In the genomic region with DNA sequence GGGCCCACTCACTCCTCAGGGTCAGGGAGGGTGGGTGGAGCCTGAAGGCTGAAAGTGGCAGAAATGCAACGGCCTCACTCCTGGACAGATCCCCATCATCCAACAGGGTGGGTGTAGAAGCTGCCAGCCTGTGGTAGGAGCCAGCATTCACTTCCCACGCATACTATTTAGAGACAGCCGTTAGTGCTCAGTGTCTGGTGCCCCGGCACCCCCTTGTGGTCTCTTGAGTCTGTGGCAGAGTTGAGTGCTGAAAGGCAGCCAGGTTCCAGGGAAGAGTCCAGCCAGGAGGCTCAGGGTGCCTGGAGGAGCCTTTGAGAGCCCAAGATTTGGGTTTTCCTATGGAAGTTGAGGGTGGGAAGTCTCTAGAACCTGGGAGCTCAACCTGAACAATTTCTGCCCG, we compare ENCODE assay signal across 8 cellular contexts. TPM values are rescaled to one million over a fixed set of nuclear protein-coding genes. Genes with fewer than 3 reads are reported as not detected.
DNase-seq lines count a peak whose midpoint lies in the region; ATAC-seq and TF ChIP-seq lines count a peak whose summit lies in the region.

No MANE protein-coding gene starts in this region.

- H3K9me3 Mint-ChIP-seq in activated CD8-positive, alpha-beta T cell treated with anti-CD3 and anti-CD28 coated beads for 36 hours, result no peaks in the 10 kb centered on the region

- POLR2A ChIA-PET in activated CD8-positive, alpha-beta T cell treated with anti-CD3 and anti-CD28 coated beads for 36 hours (lab: Charles Lee), result interaction anchor here (0.6 kb wide), 1 partner anchor 33 kb away, joined by 3 read pairs; no protein-coding TSS in a partner anchor

- no peak overlapping the region for H3K27ac Mint-ChIP-seq in activated CD8-positive, alpha-beta T cell treated with anti-CD3 and anti-CD28 coated beads for 36 hours

- H3K36me3 Mint-ChIP-seq in activated CD8-positive, alpha-beta T cell treated with anti-CD3 and anti-CD28 coated beads for 36 hours (ENCODE audit: low read depth), result no peaks in the 10 kb centered on the region

- CTCF ChIA-PET in activated CD8-positive, alpha-beta T cell treated with anti-CD3 and anti-CD28 coated beads for 36 hours (lab: Charles Lee), result interaction anchor here (0.9 to 4.5 kb wide), 9 partner anchors 10 to 78 kb away, joined by 3 to 17 read pairs (median 5); no protein-coding TSS in a partner anchor

- no peak overlapping the region for H3K4me3 ChIP-seq in foreskin fibroblast (ENCODE audit: low read depth in 1 of 2, low read length in 2 of 2)

- H3K27me3 Mint-ChIP-seq in activated CD8-positive, alpha-beta T cell treated with anti-CD3 and anti-CD28 coated beads for 36 hours, result peaks cover 11% of the 10 kb centered on the region

- DNase-seq in AG09319 (ENCODE audit: extremely low read depth, low read depth) (peak; percentile 66), NCI-H226 (peak; percentile 64), foreskin fibroblast (peak; percentile 74 to 92), occipital lobe (lab: John Stamatoyannopoulos, UW) (peak; percentile 68), NCI-H1048 (lab: John Stamatoyannopoulos, UW) (no peak)
- peak; percentile 76 for DNase-seq in activated CD8-positive, alpha-beta T cell treated with anti-CD3 and anti-CD28 coated beads for 36 hours

- peaks cover 7% of the 10 kb centered on the region for H3K4me1 Mint-ChIP-seq in activated CD8-positive, alpha-beta T cell treated with anti-CD3 and anti-CD28 coated beads for 36 hours (ENCODE audit: low read depth)

- no peak overlapping the region for H3K4me3 Mint-ChIP-seq in activated CD8-positive, alpha-beta T cell treated with anti-CD3 and anti-CD28 coated beads for 36 hours

- ATAC-seq in GM18867 (IDR thresholded peaks at IDR 0.05; ENCODE audit: unreplicated experiment) (peak; percentile 45), GM19035 (IDR thresholded peaks at IDR 0.05; ENCODE audit: unreplicated experiment) (no peak)
- ATAC-seq in activated CD8-positive, alpha-beta T cell treated with anti-CD3 and anti-CD28 coated beads for 36 hours, result peak; percentile 68

- peak; percentile 96 for TF ChIP-seq CTCF in AG09319 (IDR thresholded peaks at IDR 0.05; ENCODE audit: low read depth, low read length)
- TF ChIP-seq CTCF in activated CD8-positive, alpha-beta T cell treated with anti-CD3 and anti-CD28 coated beads for 36 hours (IDR thresholded peaks at IDR 0.05), result peak; percentile 45
- TF ChIP-seq CTCF in foreskin fibroblast (IDR thresholded peaks at IDR 0.05; ENCODE audit: low read depth, low read length), result peak; percentile 96

- intact Hi-C loops in activated CD8-positive, alpha-beta T cell treated with anti-CD3 and anti-CD28 coated beads for 36 hours (cut with micrococcal nuclease), result loop anchor here (1.0 kb wide), 1 partner anchor 68 kb away; no protein-coding TSS in a partner anchor

RNA-seq across cellular contexts. Expression of a gene that starts 2.1 kb away (rescaled TPM):
- total RNA-seq in activated CD8-positive, alpha-beta T cell treated with anti-CD3 and anti-CD28 coated beads for 36 hours, result under 1 TPM; 0.11 to 0.23 TPM
- not detected for total RNA-seq in occipital lobe

RNA-seq across cellular contexts. Expression of a gene that starts 15.8 kb away (rescaled TPM):
- under 1 TPM in 1 of 2 experiments, not detected in 1; 0.22 TPM for total RNA-seq in activated CD8-positive, alpha-beta T cell treated with anti-CD3 and anti-CD28 coated beads for 36 hours
- total RNA-seq in occipital lobe, result 5.0 TPM

RNA-seq across cellular contexts. Expression of a gene that starts 34.1 kb away (rescaled TPM):
- under 1 TPM; 0.34 to 0.43 TPM for total RNA-seq in activated CD8-positive, alpha-beta T cell treated with anti-CD3 and anti-CD28 coated beads for 36 hours
- 5.8 TPM for total RNA-seq in occipital lobe

RNA-seq across cellular contexts. Expression of a gene that starts 46.7 kb away (rescaled TPM):
- total RNA-seq in activated CD8-positive, alpha-beta T cell treated with anti-CD3 and anti-CD28 coated beads for 36 hours, result 100 to 1,000 TPM; 238 to 242 TPM
- 84.5 TPM for total RNA-seq in occipital lobe

Comparison
In these comparisons a context has a peak if more than half of its experiments do, and no peak if none do; other contexts are left out.
1. CTCF ChIP-seq: peak in every context shown above with its lines; median percentile 96 in AG09319; 96 in foreskin fibroblast; 45 in activated CD8-positive, alpha-beta T cell treated with anti-CD3 and anti-CD28 coated beads for 36 hours.